In genomic region chr13:26299168-26299788, GRCh38 we compare ENCODE assay signal across 20 cellular contexts. TPM values are rescaled to one million over a fixed set of nuclear protein-coding genes. Genes with fewer than 3 reads are reported as not detected.
DNase-seq lines count a peak whose midpoint lies in the region; ATAC-seq and TF ChIP-seq lines count a peak whose summit lies in the region.
"Had no signal": no experiment of that assay in that cellular context is flagged by ENCODE, and none has a peak within 500 bp of the region (broad histone marks: within the 10 kb centered on the region; RNA-seq: fewer than 3 reads in every experiment).

No MANE protein-coding gene starts in this region.

- peak overlapping the region in 1 of 2 experiments; percentile 83; a peak in 2 of 4 replicates for H3K27ac ChIP-seq in SK-N-SH (ENCODE audit: low read depth in 2 of 2, low read length in 1 of 2)
- no peak overlapping the region for H3K27ac ChIP-seq in psoas muscle
- no peak overlapping the region for H3K27ac ChIP-seq in Peyer's patch
- H3K27ac ChIP-seq in adrenal gland: no peak overlapping the region

- H2AFZ ChIP-seq in SK-N-SH (ENCODE audit: low read depth): no peak overlapping the region
- H2AFZ ChIP-seq: GM23338 had no signal

- CTCF ChIA-PET in SK-N-SH (lab: Yijun Ruan, JAX): no interaction called here

- H3K4me3 ChIP-seq in SK-N-SH (ENCODE audit: low read depth in 2 of 2, low read length in 1 of 2): no peak overlapping the region
- H3K4me3 ChIP-seq in psoas muscle: no peak overlapping the region
- no peak overlapping the region for H3K4me3 ChIP-seq in Peyer's patch
- no peak overlapping the region for H3K4me3 ChIP-seq in adrenal gland
- H3K4me3 ChIP-seq: GM23338 had no signal

- TF ChIP-seq EP300 in SK-N-SH (IDR thresholded peaks at IDR 0.05; ENCODE audit: borderline replicate concordance in 1 of 2, low read depth in 1 of 2, low read length in 1 of 2): no peak

- peaks cover 13% of the 10 kb centered on the region for H4K20me1 ChIP-seq in SK-N-SH (ENCODE audit: insufficient read depth)

- H3K79me2 ChIP-seq in SK-N-SH (ENCODE audit: insufficient read depth): peaks cover 87% of the 10 kb centered on the region

- peak overlapping the region; percentile 57; the same call in 1 of the 2 replicates for H3K4me2 ChIP-seq in SK-N-SH
- H3K4me2 ChIP-seq: GM23338 had no signal

- 88% methylated on average over 4 of the region's 4 CpGs for WGBS in SK-N-SH (ENCODE audit: low lambda C conversion rate)
- 46 to 63% (median 48%) methylated on average over 4 of the region's 4 CpGs for WGBS in psoas muscle, 3 donors
- 88 to 92% (median 90%) methylated on average over 4 of the region's 4 CpGs for WGBS in adrenal gland, 4 donors

- H3K4me1 ChIP-seq in SK-N-SH (ENCODE audit: control insufficient read depth in 1 of 2, insufficient read depth in 2 of 2, low read depth in 1 of 2, low read length in 1 of 2) (peaks cover 0 to 27% of the 10 kb centered on the region in 2 experiments; a peak in 2 of 4 replicates), psoas muscle (peaks cover 33% of the 10 kb centered on the region), Peyer's patch (no peaks in the 10 kb centered on the region), adrenal gland (replicated peaks in 1 of 2) (peaks cover 0 to 3% of the 10 kb centered on the region in 2 donors)

- TF ChIP-seq CTCF in SK-N-SH (IDR thresholded peaks at IDR 0.05): no peak
- no peak for TF ChIP-seq CTCF in psoas muscle (IDR thresholded peaks at IDR 0.05)
- TF ChIP-seq CTCF in Peyer's patch (IDR thresholded peaks at IDR 0.05): no peak
- TF ChIP-seq CTCF in adrenal gland (IDR thresholded peaks at IDR 0.05): no peak

- no peak for TF ChIP-seq RAD21 in SK-N-SH (IDR thresholded peaks at IDR 0.05; ENCODE audit: low read length)

- intact Hi-C loops in psoas muscle (cut with DNase I): no loop called here
- intact Hi-C loops in adrenal gland (cut with DNase I): no loop called here

- TF ChIP-seq POLR2A in Peyer's patch (IDR thresholded peaks at IDR 0.05) (no peak), adrenal gland (IDR thresholded peaks at IDR 0.05) (no peak)

- H3F3A ChIP-seq in SK-N-SH (replicated peaks; ENCODE audit: insufficient read depth): peaks cover 28% of the 10 kb centered on the region

- H3K9me2 ChIP-seq in SK-N-SH: no peaks in the 10 kb centered on the region

- H3K36me3 ChIP-seq in SK-N-SH (replicated peaks in 1 of 2; ENCODE audit: control insufficient read depth in 1 of 2, insufficient read depth in 2 of 2, low read length in 1 of 2) (no peaks in the 10 kb centered on the region), psoas muscle (ENCODE audit: insufficient read depth in 1 of 2, low read depth in 1 of 2) (no peaks in the 10 kb centered on the region), Peyer's patch (no peaks in the 10 kb centered on the region), adrenal gland (replicated peaks in 1 of 2) (no peaks in the 10 kb centered on the region)

- no peaks in the 10 kb centered on the region for H3K27me3 ChIP-seq in SK-N-SH (ENCODE audit: insufficient read depth)
- H3K27me3 ChIP-seq in psoas muscle (ENCODE audit: insufficient read depth in 3 of 3, low read length in 2 of 3): no peaks in the 10 kb centered on the region
- no peaks in the 10 kb centered on the region for H3K27me3 ChIP-seq in Peyer's patch
- no peaks in the 10 kb centered on the region for H3K27me3 ChIP-seq in adrenal gland

- POLR2A ChIA-PET in SK-N-SH (lab: Yijun Ruan, JAX): no interaction called here

- H3K9ac ChIP-seq in SK-N-SH: no peak overlapping the region

- DNase-seq in EH (ENCODE audit: low read depth) (peak; percentile 7), SK-N-SH (no peak), globus pallidus (ENCODE audit: low spot score) (peak; percentile 18), psoas muscle (no peak), NCI-H1092 (lab: John Stamatoyannopoulos, UW) (no peak), kidney glomerular epithelial cell (lab: John Stamatoyannopoulos, UW) (no peak), Peyer's patch (no peak), adrenal gland (no peak)
- DNase-seq: ACHN; AML-193; Caco-2; CD4-positive, CD25-positive, alpha-beta regulatory T cell; DMS79; KBM-7; NCI-H146; NCI-H2081; NCI-H510A; NCI-H82; Right ventricle myocardium superior had no signal

- H3K9me3 ChIP-seq in SK-N-SH (no peaks in the 10 kb centered on the region), psoas muscle (no peaks in the 10 kb centered on the region), Peyer's patch (no peaks in the 10 kb centered on the region), adrenal gland (replicated peaks in 1 of 3) (no peaks in the 10 kb centered on the region)
- H3K9me3 ChIP-seq: Caco-2 had no signal

- peak in 3 of 4 donors; percentile 20 to 38 (median 22) for ATAC-seq in psoas muscle
- ATAC-seq: GM23338 had no signal

TF ChIP-seq in SK-N-SH, 30 proteins besides CTCF, POLR2A, EP300 and RAD21:
- no peak for TF ChIP-seq MXI1 (IDR thresholded peaks at IDR 0.05; ENCODE audit: low read depth, low read length)
- no peak for TF ChIP-seq SMC3 (IDR thresholded peaks at IDR 0.05; ENCODE audit: low read depth, low read length)
- TF ChIP-seq RCOR1 (IDR thresholded peaks at IDR 0.05; ENCODE audit: low read length): no peak
- TF ChIP-seq IRF3 (IDR thresholded peaks at IDR 0.05; ENCODE audit: low read depth, low read length): no peak
- TF ChIP-seq YY1 (IDR thresholded peaks at IDR 0.05; ENCODE audit: low read depth): no peak
- no peak for TF ChIP-seq TAF1 (IDR thresholded peaks at IDR 0.05; ENCODE audit: borderline replicate concordance, low read depth, low read length)
- no peak for TF ChIP-seq RXRA (IDR thresholded peaks at IDR 0.05; ENCODE audit: borderline replicate concordance, low read depth)
- TF ChIP-seq NRF1 (IDR thresholded peaks at IDR 0.05; ENCODE audit: low read depth, low read length): no peak
- TF ChIP-seq TCF12 (IDR thresholded peaks at IDR 0.05): no peak
- TF ChIP-seq GABPA (IDR thresholded peaks at IDR 0.05; ENCODE audit: low read depth): no peak
- no peak for TF ChIP-seq ELF1 (IDR thresholded peaks at IDR 0.05)

RNA-seq across cellular contexts. Expression of gene CDK8, which starts 45.3 kb away (rescaled TPM):
- polyA plus RNA-seq in SK-N-SH (2012; rRNA removed) (10.1 and 11.3 TPM in 2 replicates), psoas muscle (10 to 100 TPM in 2 of 3 donors, 1 to 10 TPM in 1; 7.2 to 14.5 (median 11.4) TPM), adrenal gland (10 to 100 TPM; 10.2 to 28.5 (median 12.0) TPM)
- 10.9 and 11.4 TPM in 2 replicates for polyA plus RNA-seq in SK-N-SH (2012; cell fraction: cytosol; rRNA removed)
- polyA plus RNA-seq in SK-N-SH (2012; cell fraction: nucleus; rRNA removed): 12.9 and 26.3 TPM in 2 replicates
- total RNA-seq in psoas muscle (1 to 10 TPM; 6.2 to 9.3 (median 8.6) TPM), Peyer's patch (10 to 100 TPM; 16.8 to 22.3 (median 20.8) TPM), adrenal gland (10 to 100 TPM in 5 of 8 donors, 1 to 10 TPM in 3; 7.7 to 18.3 (median 10.6) TPM)

Comparison
In these comparisons a context has a peak if more than half of its experiments do, and no peak if none do; other contexts are left out.
1. DNase-seq: peak in EH (single experiment) and globus pallidus (single experiment); none in SK-N-SH (single experiment), psoas muscle (0 of 2), NCI-H1092 (single experiment), kidney glomerular epithelial cell (single experiment), Peyer's patch (0 of 3) and adrenal gland (0 of 7).